12 cellular contexts compared by ENCODE assay signal in genomic region chr13:89899302-89900103, GRCh38.
DNase-seq lines count a peak whose midpoint lies in the region; TF ChIP-seq lines count a peak whose summit lies in the region.
"Had no signal": no experiment of that assay in that cellular context is flagged by ENCODE, and none has a peak within 500 bp of the region (broad histone marks: within the 10 kb centered on the region; RNA-seq: fewer than 3 reads in every experiment).

No MANE protein-coding gene starts in this region.

- no peaks in the 10 kb centered on the region for H3K36me3 ChIP-seq in neural progenitor cell
- H3K36me3 ChIP-seq: MG63 had no signal

- H3F3A ChIP-seq in neural progenitor cell (ENCODE audit: low read depth): no peaks in the 10 kb centered on the region

- H3K4me3 Mint-ChIP-seq in neural progenitor cell (no peak overlapping the region), glutamatergic neuron (ENCODE audit: unreplicated experiment) (no peak overlapping the region)
- H3K4me3 Mint-ChIP-seq: CD8-positive, alpha-beta T cell; H9; T-helper 17 cell had no signal

- no peak overlapping the region for H3K9ac ChIP-seq in neural progenitor cell

- H2AFZ ChIP-seq in neural progenitor cell (replicated peaks): peak overlapping the region; percentile 10

- peak; percentile 52 for DNase-seq in DMS53 treated with DMSO at 0.1 percent for 48 hours (lab: John Stamatoyannopoulos, UW; ENCODE audit: unreplicated experiment)
- peak; percentile 26 to 32 for DNase-seq in NCI-H2081 (lab: John Stamatoyannopoulos, UW)
- DNase-seq in NCI-H69 (lab: John Stamatoyannopoulos, UW): peak; percentile 66
- no peak for DNase-seq in neural progenitor cell (ENCODE audit: low spot score)
- DNase-seq in NCI-H1930 (lab: John Stamatoyannopoulos, UW): no peak
- no peak for DNase-seq in glutamatergic neuron
- no peak for DNase-seq in hepatic stellate cell (ENCODE audit: low spot score)
- DNase-seq: CD8-positive, alpha-beta T cell; H9; MG63; NCI-H1436; T-helper 17 cell had no signal

- no peak overlapping the region for H3K27ac Mint-ChIP-seq in neural progenitor cell
- H3K27ac Mint-ChIP-seq in glutamatergic neuron (ENCODE audit: unreplicated experiment): no peak overlapping the region
- H3K27ac Mint-ChIP-seq: CD8-positive, alpha-beta T cell; H9; T-helper 17 cell had no signal

- H3K4me2 ChIP-seq in neural progenitor cell: no peak overlapping the region

- no peaks in the 10 kb centered on the region for H3K4me1 Mint-ChIP-seq in neural progenitor cell
- H3K4me1 Mint-ChIP-seq in glutamatergic neuron (ENCODE audit: low read depth, unreplicated experiment): no peaks in the 10 kb centered on the region
- H3K4me1 Mint-ChIP-seq: H9, T-helper 17 cell had no signal

- H4K20me1 ChIP-seq in neural progenitor cell (ENCODE audit: low read depth): no peaks in the 10 kb centered on the region

- H3K36me3 Mint-ChIP-seq in neural progenitor cell (no peaks in the 10 kb centered on the region), glutamatergic neuron (ENCODE audit: unreplicated experiment) (no peaks in the 10 kb centered on the region)
- H3K36me3 Mint-ChIP-seq: CD8-positive, alpha-beta T cell had no signal

- H3K79me2 ChIP-seq in neural progenitor cell (ENCODE audit: low read depth): no peaks in the 10 kb centered on the region

- H3K9me3 Mint-ChIP-seq in neural progenitor cell (peaks cover 2% of the 10 kb centered on the region), glutamatergic neuron (ENCODE audit: unreplicated experiment) (no peaks in the 10 kb centered on the region)

- H3K27me3 ChIP-seq in neural progenitor cell: no peaks in the 10 kb centered on the region
- H3K27me3 ChIP-seq: MG63 had no signal

- no peak overlapping the region for H3K4me3 ChIP-seq in neural progenitor cell
- H3K4me3 ChIP-seq: MG63 had no signal

- no peak for TF ChIP-seq CTCF in neural progenitor cell (IDR thresholded peaks at IDR 0.05)
- no peak for TF ChIP-seq CTCF in glutamatergic neuron (IDR thresholded peaks at IDR 0.05; ENCODE audit: partially characterized antibody, unreplicated experiment)

- no peak overlapping the region for H3K27ac ChIP-seq in neural progenitor cell

- no peaks in the 10 kb centered on the region for H3K27me3 Mint-ChIP-seq in neural progenitor cell (ENCODE audit: insufficient read depth, low read depth)
- H3K27me3 Mint-ChIP-seq in glutamatergic neuron (ENCODE audit: unreplicated experiment): no peaks in the 10 kb centered on the region
- H3K27me3 Mint-ChIP-seq: T-helper 17 cell had no signal

- no peaks in the 10 kb centered on the region for H3K9me3 ChIP-seq in neural progenitor cell (ENCODE audit: low read depth)
- H3K9me3 ChIP-seq: MG63 had no signal

- no peaks in the 10 kb centered on the region for H3K4me1 ChIP-seq in neural progenitor cell

Comparison
In these comparisons a context has a peak if more than half of its experiments do, and no peak if none do; other contexts are left out.
1. DNase-seq: peak in DMS53 treated with DMSO at 0.1 percent for 48 hours (single experiment), NCI-H2081 (2 of 2) and NCI-H69 (single experiment); none in neural progenitor cell (single experiment), NCI-H1930 (0 of 2), glutamatergic neuron (single experiment) and hepatic stellate cell (single experiment).